Comparison of ENCODE assay signal across 1 cellular context in the genomic region with DNA sequence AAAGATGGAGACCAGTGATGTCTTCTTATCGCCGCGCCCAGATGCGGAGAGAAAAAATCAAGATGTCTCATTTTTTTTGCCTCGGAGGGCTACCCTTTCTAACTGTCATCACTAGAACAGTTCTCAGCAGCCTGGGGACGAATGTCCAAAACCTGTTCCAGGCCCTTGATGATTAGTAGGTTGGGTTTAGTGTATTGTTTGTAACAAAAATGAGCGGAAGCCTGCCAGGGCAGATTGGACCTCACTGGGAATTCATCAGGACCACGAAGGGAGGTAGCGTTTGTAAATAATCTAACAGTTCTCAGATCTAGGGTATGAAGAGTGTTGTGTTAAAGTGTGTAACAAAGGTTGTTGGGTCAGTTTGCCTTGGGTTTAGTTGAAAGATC.
A peak's percentile ranks its signal among the peaks of the same experiment; 100 is the strongest.
TF ChIP-seq lines count a peak whose summit lies in the region.

No MANE protein-coding gene starts in this region.

TF ChIP-seq in K562, 482 proteins besides CTCF, POLR2A, EP300 and RAD21 (continued from another document):
- TF ChIP-seq, protein P1, sequence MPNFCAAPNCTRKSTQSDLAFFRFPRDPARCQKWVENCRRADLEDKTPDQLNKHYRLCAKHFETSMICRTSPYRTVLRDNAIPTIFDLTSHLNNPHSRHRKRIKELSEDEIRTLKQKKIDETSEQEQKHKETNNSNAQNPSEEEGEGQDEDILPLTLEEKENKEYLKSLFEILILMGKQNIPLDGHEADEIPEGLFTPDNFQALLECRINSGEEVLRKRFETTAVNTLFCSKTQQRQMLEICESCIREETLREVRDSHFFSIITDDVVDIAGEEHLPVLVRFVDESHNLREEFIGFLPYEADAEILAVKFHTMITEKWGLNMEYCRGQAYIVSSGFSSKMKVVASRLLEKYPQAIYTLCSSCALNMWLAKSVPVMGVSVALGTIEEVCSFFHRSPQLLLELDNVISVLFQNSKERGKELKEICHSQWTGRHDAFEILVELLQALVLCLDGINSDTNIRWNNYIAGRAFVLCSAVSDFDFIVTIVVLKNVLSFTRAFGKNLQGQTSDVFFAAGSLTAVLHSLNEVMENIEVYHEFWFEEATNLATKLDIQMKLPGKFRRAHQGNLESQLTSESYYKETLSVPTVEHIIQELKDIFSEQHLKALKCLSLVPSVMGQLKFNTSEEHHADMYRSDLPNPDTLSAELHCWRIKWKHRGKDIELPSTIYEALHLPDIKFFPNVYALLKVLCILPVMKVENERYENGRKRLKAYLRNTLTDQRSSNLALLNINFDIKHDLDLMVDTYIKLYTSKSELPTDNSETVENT (CRISPR knock-in tag; IDR thresholded peaks at IDR 0.05): no peak
- TF ChIP-seq ZNF133 (CRISPR knock-in tag; IDR thresholded peaks at IDR 0.05) (no peak), ATF1 (CRISPR knock-in tag; IDR thresholded peaks at IDR 0.05) (no peak), ATF1 (tag; IDR thresholded peaks at IDR 0.05) (no peak), ZNF764 (CRISPR knock-in tag; IDR thresholded peaks at IDR 0.05; ENCODE audit: low read depth) (no peak), HMG20B (CRISPR knock-in tag; IDR thresholded peaks at IDR 0.05) (no peak), ZNF561 (CRISPR knock-in tag; conservative IDR thresholded peaks at IDR 0.05) (no peak), MBD2 (IDR thresholded peaks at IDR 0.05; ENCODE audit: borderline replicate concordance, low read depth) (no peak), KAT2B (IDR thresholded peaks at IDR 0.05; ENCODE audit: low read depth, low read length) (no peak), XRCC5 (IDR thresholded peaks at IDR 0.05; ENCODE audit: low read depth, low read length) (no peak), ZNF23 (CRISPR knock-in tag; IDR thresholded peaks at IDR 0.05) (no peak), ZZZ3 (IDR thresholded peaks at IDR 0.05) (no peak), KDM1A (IDR thresholded peaks at IDR 0.05) (peak; percentile 91 to 93), NCOR1 (IDR thresholded peaks at IDR 0.05) (peak; percentile 82; the same call in 1 of the 2 replicates), SMAD4 (CRISPR knock-in tag; conservative IDR thresholded peaks at IDR 0.05) (0 out of 2 replicates have a peak, but pooled peaks have one; percentile 8), TGIF2 (CRISPR knock-in tag; IDR thresholded peaks at IDR 0.05) (0 out of 2 replicates have a peak, but pooled peaks have one; percentile 23), CBFB (CRISPR knock-in tag; IDR thresholded peaks at IDR 0.05) (no peak), EP400 (IDR thresholded peaks at IDR 0.05) (peak; percentile 57), TOE1 (IDR thresholded peaks at IDR 0.05; ENCODE audit: borderline replicate concordance) (no peak), TOE1 (CRISPR knock-in tag; IDR thresholded peaks at IDR 0.05; ENCODE audit: borderline replicate concordance, low read depth) (no peak), SREBF1 (IDR thresholded peaks at IDR 0.05; ENCODE audit: borderline replicate concordance, low read depth, low read length) (no peak), PHB (CRISPR knock-in tag; IDR thresholded peaks at IDR 0.05) (no peak), ILK (tag; IDR thresholded peaks at IDR 0.05; ENCODE audit: borderline replicate concordance, low read depth) (no peak), RBM39 (optimal IDR thresholded peaks at IDR 0.05; ENCODE audit: low read depth, low read length) (no peak), MCM3 (IDR thresholded peaks at IDR 0.05) (no peak), POLR2AphosphoS5 (IDR thresholded peaks at IDR 0.05; ENCODE audit: control insufficient read depth, insufficient read depth, low read depth, low read length) (peak; percentile 74; the same call in 1 of the 2 replicates)
- TF ChIP-seq, protein P2, sequence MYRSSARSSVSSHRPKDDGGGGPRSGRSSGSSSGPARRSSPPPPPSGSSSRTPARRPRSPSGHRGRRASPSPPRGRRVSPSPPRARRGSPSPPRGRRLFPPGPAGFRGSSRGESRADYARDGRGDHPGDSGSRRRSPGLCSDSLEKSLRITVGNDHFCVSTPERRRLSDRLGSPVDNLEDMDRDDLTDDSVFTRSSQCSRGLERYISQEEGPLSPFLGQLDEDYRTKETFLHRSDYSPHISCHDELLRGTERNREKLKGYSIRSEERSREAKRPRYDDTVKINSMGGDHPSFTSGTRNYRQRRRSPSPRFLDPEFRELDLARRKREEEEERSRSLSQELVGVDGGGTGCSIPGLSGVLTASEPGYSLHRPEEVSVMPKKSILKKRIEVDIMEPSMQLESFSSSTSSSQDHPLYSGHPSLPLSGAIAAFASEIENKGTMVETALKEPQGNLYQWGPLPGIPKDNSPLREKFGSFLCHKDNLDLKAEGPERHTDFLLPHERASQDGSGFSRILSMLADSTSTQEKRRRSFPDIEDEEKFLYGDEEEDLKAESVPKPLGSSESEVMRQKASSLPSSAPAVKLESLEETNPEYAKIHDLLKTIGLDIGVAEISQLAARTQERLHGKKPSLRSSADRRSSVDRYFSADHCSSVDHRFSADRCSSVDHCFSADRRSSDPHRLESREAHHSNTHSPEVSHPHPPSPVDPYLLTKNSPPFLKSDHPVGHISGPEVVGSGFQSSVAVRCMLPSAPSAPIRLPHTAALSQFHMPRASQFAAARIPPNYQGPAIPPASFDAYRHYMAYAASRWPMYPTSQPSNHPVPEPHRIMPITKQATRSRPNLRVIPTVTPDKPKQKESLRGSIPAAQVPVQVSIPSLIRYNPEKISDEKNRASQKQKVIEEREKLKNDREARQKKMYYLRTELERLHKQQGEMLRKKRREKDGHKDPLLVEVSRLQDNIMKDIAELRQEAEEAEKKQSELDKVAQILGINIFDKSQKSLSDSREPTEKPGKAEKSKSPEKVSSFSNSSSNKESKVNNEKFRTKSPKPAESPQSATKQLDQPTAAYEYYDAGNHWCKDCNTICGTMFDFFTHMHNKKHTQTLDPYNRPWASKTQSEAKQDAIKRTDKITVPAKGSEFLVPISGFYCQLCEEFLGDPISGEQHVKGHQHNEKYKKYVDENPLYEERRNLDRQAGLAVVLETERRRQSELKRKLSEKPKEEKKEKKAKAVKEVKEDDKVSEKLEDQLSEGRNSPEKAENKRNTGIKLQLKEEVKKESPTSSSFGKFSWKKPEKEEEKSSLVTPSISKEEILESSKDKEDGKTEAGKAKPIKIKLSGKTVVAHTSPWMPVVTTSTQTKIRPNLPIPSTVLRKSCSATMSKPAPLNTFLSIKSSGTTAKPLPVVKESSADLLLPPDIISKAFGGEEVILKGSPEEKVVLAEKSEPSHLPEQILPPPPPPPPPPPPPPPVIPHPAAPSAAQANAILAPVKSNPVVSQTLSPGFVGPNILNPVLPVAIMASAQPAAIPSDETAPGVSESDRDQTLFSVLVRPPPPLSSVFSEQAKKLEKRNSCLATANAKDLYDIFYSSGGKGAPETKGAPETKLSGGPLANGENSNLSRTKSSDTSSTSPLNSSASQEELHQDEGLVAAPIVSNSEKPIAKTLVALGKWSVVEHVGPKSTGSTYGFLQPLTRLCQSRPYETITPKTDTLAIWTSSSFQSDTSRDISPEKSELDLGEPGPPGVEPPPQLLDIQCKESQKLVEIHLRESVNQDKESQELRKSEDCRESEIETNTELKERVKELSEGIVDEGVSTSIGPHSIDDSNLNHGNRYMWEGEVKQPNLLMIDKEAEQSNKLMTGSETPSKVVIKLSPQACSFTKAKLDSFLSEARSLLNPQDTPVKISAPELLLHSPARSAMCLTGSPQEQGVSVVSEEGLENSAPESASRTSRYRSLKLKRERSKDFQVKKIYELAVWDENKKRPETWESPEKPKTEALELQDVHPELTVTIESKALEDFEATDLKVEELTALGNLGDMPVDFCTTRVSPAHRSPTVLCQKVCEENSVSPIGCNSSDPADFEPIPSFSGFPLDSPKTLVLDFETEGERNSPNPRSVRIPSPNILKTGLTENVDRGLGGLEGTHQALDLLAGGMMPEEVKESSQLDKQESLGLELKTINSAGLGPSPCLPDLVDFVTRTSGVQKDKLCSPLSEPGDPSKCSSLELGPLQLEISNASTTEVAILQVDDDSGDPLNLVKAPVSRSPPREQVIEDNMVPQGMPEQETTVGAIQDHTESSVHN (IDR thresholded peaks at IDR 0.05; ENCODE audit: borderline replicate concordance in 1 of 2, low read depth in 1 of 2): no peak
- TF ChIP-seq, protein P3, sequence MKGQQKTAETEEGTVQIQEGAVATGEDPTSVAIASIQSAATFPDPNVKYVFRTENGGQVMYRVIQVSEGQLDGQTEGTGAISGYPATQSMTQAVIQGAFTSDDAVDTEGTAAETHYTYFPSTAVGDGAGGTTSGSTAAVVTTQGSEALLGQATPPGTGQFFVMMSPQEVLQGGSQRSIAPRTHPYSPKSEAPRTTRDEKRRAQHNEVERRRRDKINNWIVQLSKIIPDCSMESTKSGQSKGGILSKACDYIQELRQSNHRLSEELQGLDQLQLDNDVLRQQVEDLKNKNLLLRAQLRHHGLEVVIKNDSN (CRISPR knock-in tag; IDR thresholded peaks at IDR 0.05): no peak
- TF ChIP-seq, protein P4, sequence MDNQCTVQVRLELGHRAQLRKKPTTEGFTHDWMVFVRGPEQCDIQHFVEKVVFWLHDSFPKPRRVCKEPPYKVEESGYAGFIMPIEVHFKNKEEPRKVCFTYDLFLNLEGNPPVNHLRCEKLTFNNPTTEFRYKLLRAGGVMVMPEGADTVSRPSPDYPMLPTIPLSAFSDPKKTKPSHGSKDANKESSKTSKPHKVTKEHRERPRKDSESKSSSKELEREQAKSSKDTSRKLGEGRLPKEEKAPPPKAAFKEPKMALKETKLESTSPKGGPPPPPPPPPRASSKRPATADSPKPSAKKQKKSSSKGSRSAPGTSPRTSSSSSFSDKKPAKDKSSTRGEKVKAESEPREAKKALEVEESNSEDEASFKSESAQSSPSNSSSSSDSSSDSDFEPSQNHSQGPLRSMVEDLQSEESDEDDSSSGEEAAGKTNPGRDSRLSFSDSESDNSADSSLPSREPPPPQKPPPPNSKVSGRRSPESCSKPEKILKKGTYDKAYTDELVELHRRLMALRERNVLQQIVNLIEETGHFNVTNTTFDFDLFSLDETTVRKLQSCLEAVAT (IDR thresholded peaks at IDR 0.05): no peak
- TF ChIP-seq, protein P5, sequence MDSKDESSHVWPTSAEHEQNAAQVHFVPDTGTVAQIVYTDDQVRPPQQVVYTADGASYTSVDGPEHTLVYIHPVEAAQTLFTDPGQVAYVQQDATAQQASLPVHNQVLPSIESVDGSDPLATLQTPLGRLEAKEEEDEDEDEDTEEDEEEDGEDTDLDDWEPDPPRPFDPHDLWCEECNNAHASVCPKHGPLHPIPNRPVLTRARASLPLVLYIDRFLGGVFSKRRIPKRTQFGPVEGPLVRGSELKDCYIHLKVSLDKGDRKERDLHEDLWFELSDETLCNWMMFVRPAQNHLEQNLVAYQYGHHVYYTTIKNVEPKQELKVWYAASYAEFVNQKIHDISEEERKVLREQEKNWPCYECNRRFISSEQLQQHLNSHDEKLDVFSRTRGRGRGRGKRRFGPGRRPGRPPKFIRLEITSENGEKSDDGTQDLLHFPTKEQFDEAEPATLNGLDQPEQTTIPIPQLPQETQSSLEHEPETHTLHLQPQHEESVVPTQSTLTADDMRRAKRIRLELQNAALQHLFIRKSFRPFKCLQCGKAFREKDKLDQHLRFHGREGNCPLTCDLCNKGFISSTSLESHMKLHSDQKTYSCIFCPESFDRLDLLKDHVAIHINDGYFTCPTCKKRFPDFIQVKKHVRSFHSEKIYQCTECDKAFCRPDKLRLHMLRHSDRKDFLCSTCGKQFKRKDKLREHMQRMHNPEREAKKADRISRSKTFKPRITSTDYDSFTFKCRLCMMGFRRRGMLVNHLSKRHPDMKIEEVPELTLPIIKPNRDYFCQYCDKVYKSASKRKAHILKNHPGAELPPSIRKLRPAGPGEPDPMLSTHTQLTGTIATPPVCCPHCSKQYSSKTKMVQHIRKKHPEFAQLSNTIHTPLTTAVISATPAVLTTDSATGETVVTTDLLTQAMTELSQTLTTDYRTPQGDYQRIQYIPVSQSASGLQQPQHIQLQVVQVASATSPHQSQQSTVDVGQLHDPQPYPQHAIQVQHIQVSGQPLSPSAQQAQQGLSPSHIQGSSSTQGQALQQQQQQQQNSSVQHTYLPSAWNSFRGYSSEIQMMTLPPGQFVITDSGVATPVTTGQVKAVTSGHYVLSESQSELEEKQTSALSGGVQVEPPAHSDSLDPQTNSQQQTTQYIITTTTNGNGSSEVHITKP (IDR thresholded peaks at IDR 0.05; ENCODE audit: partially characterized antibody): no peak
TF ChIP-seq in K562: peak in this region for 49.
